ENCODE assay signal across 1 cellular context in genomic region chr22:19989725-19990067, GRCh38.
A peak's percentile ranks its signal among the peaks of the same experiment; 100 is the strongest.
TF ChIP-seq lines count a peak whose summit lies in the region.

No MANE protein-coding gene starts in this region.

TF ChIP-seq in K562, 482 proteins besides CTCF, POLR2A, EP300 and RAD21:
- TF ChIP-seq YBX1 (IDR thresholded peaks at IDR 0.05) (no peak), TAF7 (tag; IDR thresholded peaks at IDR 0.05) (0 out of 2 replicates have a peak, but pooled peaks have one; percentile 36), SRF (CRISPR knock-in tag; IDR thresholded peaks at IDR 0.05) (peak in 1 of 2 experiments; percentile 1; a peak in 1 of 4 replicates), RBBP5 (IDR thresholded peaks at IDR 0.05; ENCODE audit: borderline replicate concordance, insufficient read depth, low read length, poor library complexity, severe bottlenecking) (peak; percentile 33), E2F3 (CRISPR knock-in tag; IDR thresholded peaks at IDR 0.05) (0 out of 2 replicates have a peak, but pooled peaks have one; percentile 7), KLF1 (tag; IDR thresholded peaks at IDR 0.05) (0 out of 2 replicates have a peak, but pooled peaks have one; percentile 7), KDM5B (IDR thresholded peaks at IDR 0.05; ENCODE audit: insufficient replicate concordance, low read depth, low read length) (peak; percentile 67), SAFB2 (IDR thresholded peaks at IDR 0.05; ENCODE audit: borderline replicate concordance, low read depth, low read length, severe bottlenecking) (no peak), IRF2 (CRISPR knock-in tag; IDR thresholded peaks at IDR 0.05) (no peak), CBX3 (IDR thresholded peaks at IDR 0.05; ENCODE audit: borderline replicate concordance in 1 of 2, low read length in 2 of 2) (peak in 1 of 2 experiments; percentile 40; a peak in 1 of 3 replicates), NFXL1 (CRISPR knock-in tag; IDR thresholded peaks at IDR 0.05) (no peak), TCF3 (CRISPR knock-in tag; IDR thresholded peaks at IDR 0.05) (no peak), ZBTB7A (IDR thresholded peaks at IDR 0.05; ENCODE audit: borderline replicate concordance, control insufficient read depth, low read depth, low read length) (peak; percentile 51; the same call in 1 of the 2 replicates), DMBX1 (CRISPR knock-in tag; IDR thresholded peaks at IDR 0.05; ENCODE audit: borderline replicate concordance) (no peak), ZNF583 (CRISPR knock-in tag; IDR thresholded peaks at IDR 0.05) (0 out of 2 replicates have a peak, but pooled peaks have one; percentile 14), NR4A1 (CRISPR knock-in tag; IDR thresholded peaks at IDR 0.05) (0 out of 2 replicates have a peak, but pooled peaks have one; percentile 7), NR4A1 (tag; IDR thresholded peaks at IDR 0.05) (no peak), HOXB6 (CRISPR knock-in tag; IDR thresholded peaks at IDR 0.05; ENCODE audit: borderline replicate concordance) (no peak)
- TF ChIP-seq, protein P1, sequence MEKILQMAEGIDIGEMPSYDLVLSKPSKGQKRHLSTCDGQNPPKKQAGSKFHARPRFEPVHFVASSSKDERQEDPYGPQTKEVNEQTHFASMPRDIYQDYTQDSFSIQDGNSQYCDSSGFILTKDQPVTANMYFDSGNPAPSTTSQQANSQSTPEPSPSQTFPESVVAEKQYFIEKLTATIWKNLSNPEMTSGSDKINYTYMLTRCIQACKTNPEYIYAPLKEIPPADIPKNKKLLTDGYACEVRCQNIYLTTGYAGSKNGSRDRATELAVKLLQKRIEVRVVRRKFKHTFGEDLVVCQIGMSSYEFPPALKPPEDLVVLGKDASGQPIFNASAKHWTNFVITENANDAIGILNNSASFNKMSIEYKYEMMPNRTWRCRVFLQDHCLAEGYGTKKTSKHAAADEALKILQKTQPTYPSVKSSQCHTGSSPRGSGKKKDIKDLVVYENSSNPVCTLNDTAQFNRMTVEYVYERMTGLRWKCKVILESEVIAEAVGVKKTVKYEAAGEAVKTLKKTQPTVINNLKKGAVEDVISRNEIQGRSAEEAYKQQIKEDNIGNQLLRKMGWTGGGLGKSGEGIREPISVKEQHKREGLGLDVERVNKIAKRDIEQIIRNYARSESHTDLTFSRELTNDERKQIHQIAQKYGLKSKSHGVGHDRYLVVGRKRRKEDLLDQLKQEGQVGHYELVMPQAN (IDR thresholded peaks at IDR 0.05; ENCODE audit: borderline replicate concordance) = no peak
- TF ChIP-seq, protein P2, sequence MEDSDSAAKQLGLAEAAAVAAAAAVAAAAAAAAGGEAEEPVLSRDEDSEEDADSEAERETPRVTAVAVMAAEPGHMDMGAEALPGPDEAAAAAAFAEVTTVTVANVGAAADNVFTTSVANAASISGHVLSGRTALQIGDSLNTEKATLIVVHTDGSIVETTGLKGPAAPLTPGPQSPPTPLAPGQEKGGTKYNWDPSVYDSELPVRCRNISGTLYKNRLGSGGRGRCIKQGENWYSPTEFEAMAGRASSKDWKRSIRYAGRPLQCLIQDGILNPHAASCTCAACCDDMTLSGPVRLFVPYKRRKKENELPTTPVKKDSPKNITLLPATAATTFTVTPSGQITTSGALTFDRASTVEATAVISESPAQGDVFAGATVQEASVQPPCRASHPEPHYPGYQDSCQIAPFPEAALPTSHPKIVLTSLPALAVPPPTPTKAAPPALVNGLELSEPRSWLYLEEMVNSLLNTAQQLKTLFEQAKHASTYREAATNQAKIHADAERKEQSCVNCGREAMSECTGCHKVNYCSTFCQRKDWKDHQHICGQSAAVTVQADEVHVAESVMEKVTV (CRISPR knock-in tag; IDR thresholded peaks at IDR 0.05) = no peak
- TF ChIP-seq, protein P3, sequence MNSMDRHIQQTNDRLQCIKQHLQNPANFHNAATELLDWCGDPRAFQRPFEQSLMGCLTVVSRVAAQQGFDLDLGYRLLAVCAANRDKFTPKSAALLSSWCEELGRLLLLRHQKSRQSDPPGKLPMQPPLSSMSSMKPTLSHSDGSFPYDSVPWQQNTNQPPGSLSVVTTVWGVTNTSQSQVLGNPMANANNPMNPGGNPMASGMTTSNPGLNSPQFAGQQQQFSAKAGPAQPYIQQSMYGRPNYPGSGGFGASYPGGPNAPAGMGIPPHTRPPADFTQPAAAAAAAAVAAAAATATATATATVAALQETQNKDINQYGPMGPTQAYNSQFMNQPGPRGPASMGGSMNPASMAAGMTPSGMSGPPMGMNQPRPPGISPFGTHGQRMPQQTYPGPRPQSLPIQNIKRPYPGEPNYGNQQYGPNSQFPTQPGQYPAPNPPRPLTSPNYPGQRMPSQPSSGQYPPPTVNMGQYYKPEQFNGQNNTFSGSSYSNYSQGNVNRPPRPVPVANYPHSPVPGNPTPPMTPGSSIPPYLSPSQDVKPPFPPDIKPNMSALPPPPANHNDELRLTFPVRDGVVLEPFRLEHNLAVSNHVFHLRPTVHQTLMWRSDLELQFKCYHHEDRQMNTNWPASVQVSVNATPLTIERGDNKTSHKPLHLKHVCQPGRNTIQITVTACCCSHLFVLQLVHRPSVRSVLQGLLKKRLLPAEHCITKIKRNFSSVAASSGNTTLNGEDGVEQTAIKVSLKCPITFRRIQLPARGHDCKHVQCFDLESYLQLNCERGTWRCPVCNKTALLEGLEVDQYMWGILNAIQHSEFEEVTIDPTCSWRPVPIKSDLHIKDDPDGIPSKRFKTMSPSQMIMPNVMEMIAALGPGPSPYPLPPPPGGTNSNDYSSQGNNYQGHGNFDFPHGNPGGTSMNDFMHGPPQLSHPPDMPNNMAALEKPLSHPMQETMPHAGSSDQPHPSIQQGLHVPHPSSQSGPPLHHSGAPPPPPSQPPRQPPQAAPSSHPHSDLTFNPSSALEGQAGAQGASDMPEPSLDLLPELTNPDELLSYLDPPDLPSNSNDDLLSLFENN (IDR thresholded peaks at IDR 0.05; ENCODE audit: low read depth in 2 of 2, low read length in 2 of 2) = 0 out of 4 replicates have a peak, but pooled peaks of 1 of the 2 experiments have one; percentile 7
- TF ChIP-seq, protein P4, sequence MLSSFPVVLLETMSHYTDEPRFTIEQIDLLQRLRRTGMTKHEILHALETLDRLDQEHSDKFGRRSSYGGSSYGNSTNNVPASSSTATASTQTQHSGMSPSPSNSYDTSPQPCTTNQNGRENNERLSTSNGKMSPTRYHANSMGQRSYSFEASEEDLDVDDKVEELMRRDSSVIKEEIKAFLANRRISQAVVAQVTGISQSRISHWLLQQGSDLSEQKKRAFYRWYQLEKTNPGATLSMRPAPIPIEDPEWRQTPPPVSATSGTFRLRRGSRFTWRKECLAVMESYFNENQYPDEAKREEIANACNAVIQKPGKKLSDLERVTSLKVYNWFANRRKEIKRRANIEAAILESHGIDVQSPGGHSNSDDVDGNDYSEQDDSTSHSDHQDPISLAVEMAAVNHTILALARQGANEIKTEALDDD (IDR thresholded peaks at IDR 0.05) = no peak
- TF ChIP-seq, protein P5, sequence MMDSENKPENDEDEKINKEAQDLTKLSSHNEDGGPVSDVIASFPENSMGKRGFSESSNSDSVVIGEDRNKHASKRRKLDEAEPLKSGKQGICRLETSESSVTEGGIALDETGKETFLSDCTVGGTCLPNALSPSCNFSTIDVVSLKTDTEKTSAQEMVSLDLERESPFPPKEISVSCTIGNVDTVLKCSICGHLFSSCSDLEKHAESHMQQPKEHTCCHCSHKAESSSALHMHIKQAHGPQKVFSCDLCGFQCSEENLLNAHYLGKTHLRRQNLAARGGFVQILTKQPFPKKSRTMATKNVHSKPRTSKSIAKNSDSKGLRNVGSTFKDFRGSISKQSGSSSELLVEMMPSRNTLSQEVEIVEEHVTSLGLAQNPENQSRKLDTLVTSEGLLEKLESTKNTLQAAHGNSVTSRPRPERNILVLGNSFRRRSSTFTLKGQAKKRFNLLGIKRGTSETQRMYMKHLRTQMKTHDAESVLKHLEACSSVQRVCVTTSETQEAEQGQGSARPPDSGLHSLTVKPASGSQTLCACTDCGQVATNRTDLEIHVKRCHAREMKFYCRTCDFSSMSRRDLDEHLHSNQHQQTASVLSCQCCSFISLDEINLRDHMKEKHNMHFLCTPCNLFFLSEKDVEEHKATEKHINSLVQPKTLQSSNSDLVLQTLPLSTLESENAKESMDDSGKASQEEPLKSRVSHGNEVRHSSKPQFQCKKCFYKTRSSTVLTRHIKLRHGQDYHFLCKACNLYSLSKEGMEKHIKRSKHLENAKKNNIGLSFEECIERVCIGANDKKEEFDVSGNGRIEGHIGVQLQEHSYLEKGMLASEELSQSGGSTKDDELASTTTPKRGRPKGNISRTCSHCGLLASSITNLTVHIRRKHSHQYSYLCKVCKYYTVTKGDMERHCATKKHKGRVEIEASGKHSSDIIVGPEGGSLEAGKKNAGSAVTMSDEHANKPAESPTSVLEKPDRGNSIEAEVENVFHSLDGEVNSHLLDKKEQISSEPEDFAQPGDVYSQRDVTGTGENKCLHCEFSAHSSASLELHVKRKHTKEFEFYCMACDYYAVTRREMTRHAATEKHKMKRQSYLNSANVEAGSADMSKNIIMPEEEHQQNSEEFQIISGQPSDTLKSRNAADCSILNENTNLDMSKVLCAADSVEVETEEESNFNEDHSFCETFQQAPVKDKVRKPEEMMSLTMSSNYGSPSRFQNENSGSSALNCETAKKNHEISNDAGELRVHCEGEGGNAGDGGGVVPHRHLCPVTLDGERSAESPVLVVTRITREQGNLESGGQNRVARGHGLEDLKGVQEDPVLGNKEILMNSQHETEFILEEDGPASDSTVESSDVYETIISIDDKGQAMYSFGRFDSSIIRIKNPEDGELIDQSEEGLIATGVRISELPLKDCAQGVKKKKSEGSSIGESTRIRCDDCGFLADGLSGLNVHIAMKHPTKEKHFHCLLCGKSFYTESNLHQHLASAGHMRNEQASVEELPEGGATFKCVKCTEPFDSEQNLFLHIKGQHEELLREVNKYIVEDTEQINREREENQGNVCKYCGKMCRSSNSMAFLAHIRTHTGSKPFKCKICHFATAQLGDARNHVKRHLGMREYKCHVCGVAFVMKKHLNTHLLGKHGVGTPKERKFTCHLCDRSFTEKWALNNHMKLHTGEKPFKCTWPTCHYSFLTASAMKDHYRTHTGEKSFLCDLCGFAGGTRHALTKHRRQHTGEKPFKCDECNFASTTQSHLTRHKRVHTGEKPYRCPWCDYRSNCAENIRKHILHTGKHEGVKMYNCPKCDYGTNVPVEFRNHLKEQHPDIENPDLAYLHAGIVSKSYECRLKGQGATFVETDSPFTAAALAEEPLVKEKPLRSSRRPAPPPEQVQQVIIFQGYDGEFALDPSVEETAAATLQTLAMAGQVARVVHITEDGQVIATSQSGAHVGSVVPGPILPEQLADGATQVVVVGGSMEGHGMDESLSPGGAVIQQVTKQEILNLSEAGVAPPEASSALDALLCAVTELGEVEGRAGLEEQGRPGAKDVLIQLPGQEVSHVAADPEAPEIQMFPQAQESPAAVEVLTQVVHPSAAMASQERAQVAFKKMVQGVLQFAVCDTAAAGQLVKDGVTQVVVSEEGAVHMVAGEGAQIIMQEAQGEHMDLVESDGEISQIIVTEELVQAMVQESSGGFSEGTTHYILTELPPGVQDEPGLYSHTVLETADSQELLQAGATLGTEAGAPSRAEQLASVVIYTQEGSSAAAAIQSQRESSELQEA (IDR thresholded peaks at IDR 0.05; ENCODE audit: low read depth) = no peak
TF ChIP-seq in K562: peak in this region for 11.
